Comparison of ENCODE assay signal across 8 cellular contexts in the genomic region with DNA sequence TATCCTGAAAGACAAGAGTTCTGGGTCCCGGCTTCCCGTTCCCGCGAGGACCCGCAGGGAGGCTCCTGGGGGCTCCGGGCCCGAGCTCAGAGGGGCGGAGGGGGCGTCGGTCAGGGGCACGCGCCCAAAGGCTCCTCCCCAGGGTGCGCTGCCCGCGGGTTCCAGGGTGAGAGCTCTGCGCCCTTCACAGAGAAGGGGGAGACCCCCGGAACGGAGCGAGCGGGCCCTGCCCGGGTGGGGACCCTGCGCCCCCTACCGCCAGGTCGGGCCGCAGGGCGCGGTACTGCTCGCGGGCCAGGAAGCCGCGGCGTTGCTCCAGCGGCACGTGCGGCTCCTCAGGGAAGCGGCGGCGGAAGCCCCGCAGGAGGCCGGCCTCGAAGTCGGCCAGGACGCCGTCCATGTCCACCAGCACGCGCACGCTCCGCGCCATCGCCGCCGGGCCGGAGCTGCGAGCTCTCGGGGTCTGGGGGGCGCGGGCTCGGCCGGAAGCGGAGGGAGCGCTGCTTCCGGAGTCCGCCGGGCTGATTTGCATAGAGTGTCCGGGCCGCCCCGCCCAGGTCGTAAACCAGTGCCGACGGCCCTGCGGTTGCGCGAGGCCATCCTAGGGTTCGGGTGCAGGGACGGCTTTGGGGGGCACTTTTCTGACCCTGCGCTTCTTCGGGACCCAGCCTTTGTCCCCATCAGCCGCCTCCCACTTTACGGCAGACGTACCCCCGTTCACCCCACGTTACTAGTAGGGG. TPM values are rescaled to one million over a fixed set of nuclear protein-coding genes. Genes with fewer than 3 reads are reported as not detected.
DNase-seq lines count a peak whose midpoint lies in the region; ATAC-seq and TF ChIP-seq lines count a peak whose summit lies in the region.

A gene (minus strand): TSS at position 465 of the 740 bp plus-strand sequence. CDS start 35 bp downstream, at position 430.

- TF ChIP-seq POLR2A in GM19099 (IDR thresholded peaks at IDR 0.05; ENCODE audit: extremely low read depth, insufficient read length, low read depth) = peak; percentile 95

- POLR2A ChIA-PET in activated CD4-positive, alpha-beta memory T cell treated with anti-CD3 and anti-CD28 coated beads for 36 hours (lab: Charles Lee) = interaction anchor here (0.9 to 1.9 kb wide), 9 partner anchors 11 to 119 kb away, joined by 3 to 12 read pairs (median 5); a partner anchor contains a TSS

- intact Hi-C loops in CD14-positive monocyte (cut with micrococcal nuclease) = no loop called here
- intact Hi-C loops in activated CD4-positive, alpha-beta memory T cell treated with anti-CD3 and anti-CD28 coated beads for 36 hours (cut with micrococcal nuclease) = loop anchor here (1.0 to 5.0 kb wide), 3 partner anchors 17 to 84 kb away; a partner anchor contains a TSS

- peaks cover 0 to 3% of the 10 kb centered on the region in 2 donors for H3K4me1 ChIP-seq in lung (ENCODE audit: control insufficient read depth in 2 of 2, insufficient read depth in 2 of 2, low read length in 2 of 2)

- ATAC-seq in HG03342 (IDR thresholded peaks at IDR 0.05; ENCODE audit: unreplicated experiment) (peak; percentile 85), lung (ENCODE audit: insufficient read depth, low FRiP score) (peak; percentile 91)

- peak; percentile 53 for TF ChIP-seq CTCF in CD14-positive monocyte (IDR thresholded peaks at IDR 0.05)
- TF ChIP-seq CTCF in lung (IDR thresholded peaks at IDR 0.05; ENCODE audit: control extremely low read depth, extremely low read depth) = peak; percentile 40

- peak within 1 kb of the TSS; percentile 75 for H3K4me3 ChIP-seq in lung

- WGBS in lung, 2 donors = 0 to 1% methylated on average over 72 to 82 of the region's 82 CpGs

- no peak for DNase-seq in CD14-positive monocyte (ENCODE audit: low spot score)
- peak; percentile 86 for DNase-seq in NCI-H748 (lab: John Stamatoyannopoulos, UW; ENCODE audit: unreplicated experiment)
- DNase-seq in activated CD4-positive, alpha-beta memory T cell treated with anti-CD3 and anti-CD28 coated beads for 36 hours = peak; percentile 83
- DNase-seq in effector CD4-positive, alpha-beta T cell = peak; percentile 44
- DNase-seq in lung (ENCODE audit: low spot score) = peak; percentile 80
- peak; percentile 55 for DNase-seq in stimulated activated CD8-positive, alpha-beta memory T cell treated with anti-CD3 and anti-CD28 coated beads, Interleukin-15, amount 100 ng/mL, for 24 hours (ENCODE audit: low read depth)

- peak within 1 kb of the TSS; percentile 84 to 88 for H3K4me3 Mint-ChIP-seq in CD14-positive monocyte
- peak within 1 kb of the TSS; percentile 84 for H3K4me3 Mint-ChIP-seq in activated CD4-positive, alpha-beta memory T cell treated with anti-CD3 and anti-CD28 coated beads for 36 hours

- H3K27ac ChIP-seq in lung (ENCODE audit: low read depth in 1 of 2, low read length in 1 of 2) = peak within 1 kb of the TSS; percentile 86 to 94

- peak within 1 kb of the TSS; percentile 56 to 84 (median 76) for H3K27ac Mint-ChIP-seq in CD14-positive monocyte
- peak within 1 kb of the TSS; percentile 86 for H3K27ac Mint-ChIP-seq in activated CD4-positive, alpha-beta memory T cell treated with anti-CD3 and anti-CD28 coated beads for 36 hours

- H3K36me3 Mint-ChIP-seq in CD14-positive monocyte = peaks cover 27 to 44% of the 10 kb centered on the region in 2 donors
- H3K36me3 Mint-ChIP-seq in activated CD4-positive, alpha-beta memory T cell treated with anti-CD3 and anti-CD28 coated beads for 36 hours = peaks cover 15% of the 10 kb centered on the region

- CTCF ChIA-PET in activated CD4-positive, alpha-beta memory T cell treated with anti-CD3 and anti-CD28 coated beads for 36 hours (lab: Charles Lee) = interaction anchor here (0.6 to 6.1 kb wide), 25 partner anchors 9 to 281 kb away, joined by 3 to 121 read pairs (median 4); a partner anchor contains a TSS

- no peaks in the 10 kb centered on the region for H3K27me3 ChIP-seq in lung (ENCODE audit: control insufficient read depth, insufficient read depth)

- H3K9me3 Mint-ChIP-seq in CD14-positive monocyte = no peaks in the 10 kb centered on the region
- no peaks in the 10 kb centered on the region for H3K9me3 Mint-ChIP-seq in activated CD4-positive, alpha-beta memory T cell treated with anti-CD3 and anti-CD28 coated beads for 36 hours

- H3K9me3 ChIP-seq in lung (ENCODE audit: control insufficient read depth in 2 of 2, insufficient read depth in 1 of 2, low read length in 1 of 2) = no peaks in the 10 kb centered on the region

- H3K4me1 Mint-ChIP-seq in CD14-positive monocyte = peaks cover 14% of the 10 kb centered on the region
- H3K4me1 Mint-ChIP-seq in activated CD4-positive, alpha-beta memory T cell treated with anti-CD3 and anti-CD28 coated beads for 36 hours (ENCODE audit: low read depth) = peaks cover 18% of the 10 kb centered on the region

- peaks cover 0 to 17% of the 10 kb centered on the region in 2 donors for H3K36me3 ChIP-seq in lung (ENCODE audit: control insufficient read depth in 2 of 2, insufficient read depth in 2 of 2, low read length in 2 of 2)

- H3K27me3 Mint-ChIP-seq in CD14-positive monocyte (ENCODE audit: low read depth in 3 of 3) = no peaks in the 10 kb centered on the region
- no peaks in the 10 kb centered on the region for H3K27me3 Mint-ChIP-seq in activated CD4-positive, alpha-beta memory T cell treated with anti-CD3 and anti-CD28 coated beads for 36 hours

RNA-seq across cellular contexts. Expression of the gene that starts here (rescaled TPM):
- polyA plus RNA-seq in CD14-positive monocyte (10 to 100 TPM; 27.8 to 36.2 TPM), lung (10 to 100 TPM; 81.2 to 96.3 TPM)
- 10 to 100 TPM; 65.2 to 70.8 TPM for total RNA-seq in activated CD4-positive, alpha-beta memory T cell treated with anti-CD3 and anti-CD28 coated beads for 36 hours
- 10 to 100 TPM; 64.4 to 75.3 TPM for total RNA-seq in lung
